1 cellular context compared by ENCODE assay signal in genomic region chr13:30510811-30511371, GRCh38.
TF ChIP-seq lines count a peak whose summit lies in the region.

No MANE protein-coding gene starts in this region.

TF ChIP-seq in IMR-90, 13 proteins besides CTCF, POLR2A, EP300 and RAD21 (continued from another document):
- TF ChIP-seq NFE2L2 (IDR thresholded peaks at IDR 0.05; ENCODE audit: low read depth, low read length) (no peak), MAFK (IDR thresholded peaks at IDR 0.05; ENCODE audit: low read depth, low read length) (no peak), FOS (IDR thresholded peaks at IDR 0.05; ENCODE audit: low read depth, low read length) (no peak)
